23 cellular contexts compared by ENCODE assay signal in the genomic region with DNA sequence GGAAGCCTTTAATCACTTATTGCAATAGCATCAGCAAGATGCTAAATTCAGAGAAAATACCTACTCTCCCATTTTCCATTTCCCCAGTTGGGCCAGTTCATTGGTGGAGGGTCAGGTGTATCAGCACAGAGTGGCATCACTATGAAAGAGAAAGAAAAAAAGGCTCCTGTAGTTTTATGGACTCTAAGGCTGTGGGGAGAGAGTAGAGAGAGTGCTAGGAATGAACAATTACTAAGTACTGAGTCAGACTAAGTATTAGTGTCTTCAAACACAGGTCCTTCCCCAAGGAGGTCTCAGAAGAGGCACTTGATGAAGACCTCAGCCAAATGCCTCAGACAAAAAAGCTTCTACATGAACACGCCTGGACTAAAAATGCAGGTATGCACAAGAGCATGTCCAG.
"Had no signal": no experiment of that assay in that cellular context is flagged by ENCODE, and none has a peak within 500 bp of the region (broad histone marks: within the 10 kb centered on the region; RNA-seq: fewer than 3 reads in every experiment).

No MANE protein-coding gene starts in this region.

- H2AFZ ChIP-seq: hepatocyte had no signal

- H3K27ac ChIP-seq: colonic mucosa, esophagus muscularis mucosa, foreskin keratinocyte, gastroesophageal sphincter, heart left ventricle, hepatocyte, left ventricle myocardium inferior, lower lobe of right lung had no signal

- H3K36me3 ChIP-seq: colonic mucosa, esophagus muscularis mucosa, gastroesophageal sphincter, heart left ventricle, left ventricle myocardium inferior, lower lobe of right lung had no signal

- H3K79me2 ChIP-seq: hepatocyte had no signal

- H3K4me3 ChIP-seq: colonic mucosa, esophagus muscularis mucosa, gastroesophageal sphincter, heart left ventricle, hepatocyte, left ventricle myocardium inferior, lower lobe of right lung, mucosa of descending colon had no signal

- H3K4me1 ChIP-seq: colonic mucosa, esophagus muscularis mucosa, foreskin keratinocyte, gastroesophageal sphincter, heart left ventricle, left ventricle myocardium inferior, lower lobe of right lung had no signal

- ATAC-seq: effector memory CD8-positive, alpha-beta T cell; foreskin keratinocyte; gastroesophageal sphincter; heart left ventricle; left colon; left lobe of liver; mucosa of descending colon; naive thymus-derived CD8-positive, alpha-beta T cell had no signal

- H3K9me3 ChIP-seq: colonic mucosa, esophagus muscularis mucosa, gastroesophageal sphincter, heart left ventricle, lower lobe of right lung, mucosa of descending colon had no signal

- H3K4me2 ChIP-seq: hepatocyte had no signal

- DNase-seq: colonic mucosa; cortex of kidney; effector CD8-positive, alpha-beta T cell; effector memory CD8-positive, alpha-beta T cell; endodermal cell; heart left ventricle; hypothalamus; immature natural killer cell; islet precursor cell; kidney; kidney glomerular epithelial cell; left colon; left ventricle myocardium inferior; lower lobe of right lung; mesenchymal stem cell; mucosa of descending colon; naive B cell; naive thymus-derived CD8-positive, alpha-beta T cell had no signal

- H3K27me3 ChIP-seq: colonic mucosa, esophagus muscularis mucosa, foreskin keratinocyte, gastroesophageal sphincter, heart left ventricle, hepatocyte had no signal
